8 cellular contexts compared by ENCODE assay signal in genomic region chr3:101676765-101677435, GRCh38. TPM values are rescaled to one million over a fixed set of nuclear protein-coding genes. Genes with fewer than 3 reads are reported as not detected.
A peak's percentile ranks its signal among the peaks of the same experiment; 100 is the strongest.
DNase-seq lines count a peak whose midpoint lies in the region; ATAC-seq, FAIRE-seq and TF ChIP-seq lines count a peak whose summit lies in the region.

TSS of gene ZBTB11 (minus strand) at chr3:101677132. CDS start at chr3:101676914, 218 bp downstream.

- peak within 1 kb of the TSS; percentile 86 to 95 (median 94) for H3K27ac ChIP-seq in right lobe of liver

- H3K4me1 ChIP-seq in right lobe of liver, result peaks cover 0 to 26% (median 6%) of the 10 kb centered on the region in 4 donors

- no peaks in the 10 kb centered on the region for H3K27me3 ChIP-seq in right lobe of liver

- H3K4me3 ChIP-seq in right lobe of liver, result peak within 1 kb of the TSS; percentile 59 to 97 (median 92)

- intact Hi-C loops in right lobe of liver (cut with DNase I), result no loop called here

- TF ChIP-seq POLR2A in right lobe of liver (IDR thresholded peaks at IDR 0.05), result peak; percentile 73

- WGBS in right lobe of liver (ENCODE audit: insufficient coverage, low coverage, low lambda C conversion rate, missing lambda C conversion rate), result under 1% methylated on average over 8 of the region's 57 CpGs

- peaks cover 6 to 20% (median 13%) of the 10 kb centered on the region in 4 donors for H3K36me3 ChIP-seq in right lobe of liver

- peak; percentile 70 for ATAC-seq in GM19035 (IDR thresholded peaks at IDR 0.05; ENCODE audit: unreplicated experiment)
- ATAC-seq in HG03432 (IDR thresholded peaks at IDR 0.05; ENCODE audit: unreplicated experiment), result peak; percentile 72
- ATAC-seq in activated CD4-positive, CD25-positive, alpha-beta regulatory T cell treated with anti-CD3 and anti-CD28 coated beads, Interleukin-2, amount 50 U/mL, for 24 hours, result peak; percentile 73
- peak; percentile 87 to 88 (median 88) for ATAC-seq in right lobe of liver

- FAIRE-seq in A204.1 (lab: Jason Lieb, UNC), result peak; percentile 99

- TF ChIP-seq CTCF in right lobe of liver (IDR thresholded peaks at IDR 0.05), result peak; percentile 30 to 58 (median 54)

- peak; percentile 100 for DNase-seq in dedifferentiated amniotic fluid mesenchymal stem cell (ENCODE audit: extremely low spot score)
- DNase-seq in right lobe of liver, result peak; percentile 99 to 100 (median 99)
- peak; percentile 99 to 100 (median 100) for DNase-seq in stimulated activated CD4-positive, alpha-beta T cell treated with anti-CD3 and anti-CD28 coated beads, TNF-alpha, amount 100 ng/mL, for 24 hours (ENCODE audit: low read depth in 3 of 3)
- DNase-seq in SW 1271 (lab: John Stamatoyannopoulos, UW), result no peak

- H3K9me3 ChIP-seq in right lobe of liver, result no peaks in the 10 kb centered on the region

RNA-seq across cellular contexts. Expression of gene ZBTB11, which starts in this region (rescaled TPM):
- total RNA-seq in right lobe of liver, result 1 to 10 TPM; 5.4 to 8.5 (median 7.9) TPM

Comparison
In these comparisons a context has a peak if more than half of its experiments do, and no peak if none do; other contexts are left out.
1. DNase-seq: peak in dedifferentiated amniotic fluid mesenchymal stem cell (single experiment), right lobe of liver (3 of 3) and stimulated activated CD4-positive, alpha-beta T cell treated with anti-CD3 and anti-CD28 coated beads, TNF-alpha, amount 100 ng/mL, for 24 hours (3 of 3); none in SW 1271 (0 of 2).
2. Peak in every context shown above with its lines, with median percentiles within 50 percentile points of each other: ATAC-seq.